ENCODE assay signal across 11 cellular contexts in genomic region chr6:15430947-15431405, GRCh38.
DNase-seq lines count a peak whose midpoint lies in the region; ATAC-seq and TF ChIP-seq lines count a peak whose summit lies in the region.
"Had no signal": no experiment of that assay in that cellular context is flagged by ENCODE, and none has a peak within 500 bp of the region (broad histone marks: within the 10 kb centered on the region; RNA-seq: fewer than 3 reads in every experiment).

No MANE protein-coding gene starts in this region.

- TF ChIP-seq CTCF in GM23338 (conservative IDR thresholded peaks at IDR 0.05; ENCODE audit: low read depth in 2 of 2) (no peak), body of pancreas (IDR thresholded peaks at IDR 0.05) (no peak), right atrium auricular region (IDR thresholded peaks at IDR 0.05) (no peak), psoas muscle (IDR thresholded peaks at IDR 0.05) (no peak), endothelial cell (IDR thresholded peaks at IDR 0.05; ENCODE audit: unreplicated experiment) (no peak)

- peak overlapping the region; percentile 63; the same call in 1 of the 2 replicates for H3K4me2 ChIP-seq in GM23338

- ATAC-seq in GM23338 (no peak), body of pancreas (peak; percentile 56), psoas muscle (peak in 3 of 4 donors; percentile 28 to 44 (median 29)), GM19023 (IDR thresholded peaks at IDR 0.05; ENCODE audit: unreplicated experiment) (no peak)
- ATAC-seq in activated naive CD4-positive, alpha-beta T cell treated with anti-CD3 and anti-CD28 coated beads, Interleukin-2, amount 50 U/mL, for 72 hours = no peak

- peaks cover 99% of the 10 kb centered on the region for H4K20me1 ChIP-seq in GM23338 (replicated peaks; ENCODE audit: insufficient read depth)

- H3K36me3 Mint-ChIP-seq in GM23338 (ENCODE audit: low read depth) (peaks cover 11% of the 10 kb centered on the region), endothelial cell (ENCODE audit: low read depth, unreplicated experiment) (peaks cover 4% of the 10 kb centered on the region)
- H3K36me3 Mint-ChIP-seq in activated naive CD4-positive, alpha-beta T cell treated with anti-CD3 and anti-CD28 coated beads, Interleukin-2, amount 50 U/mL, for 72 hours = peaks cover under 1 to 24% of the 10 kb centered on the region in 2 donors

- TF ChIP-seq POLR2A in body of pancreas (IDR thresholded peaks at IDR 0.05) = no peak

- 66 to 69% methylated on average over 6 of the region's 6 CpGs for WGBS in body of pancreas, 2 donors
- 43 to 69% (median 44%) methylated on average over 6 of the region's 6 CpGs for WGBS in psoas muscle, 3 donors

- H3K79me2 ChIP-seq in GM23338 (replicated peaks; ENCODE audit: insufficient read depth) = peaks cover 100% of the 10 kb centered on the region

- 0 out of 2 replicates have a peak, but pooled peaks cover 3% of the 10 kb centered on the region for H3F3A ChIP-seq in GM23338 (replicated peaks; ENCODE audit: low read depth)

- H3K9me3 Mint-ChIP-seq in GM23338 = no peaks in the 10 kb centered on the region
- H3K9me3 Mint-ChIP-seq in endothelial cell (ENCODE audit: unreplicated experiment) = no peaks in the 10 kb centered on the region
- H3K9me3 Mint-ChIP-seq in activated naive CD4-positive, alpha-beta T cell treated with anti-CD3 and anti-CD28 coated beads, Interleukin-2, amount 50 U/mL, for 72 hours = peaks cover 0 to 9% of the 10 kb centered on the region in 2 donors

- H3K4me3 Mint-ChIP-seq in GM23338 (no peak overlapping the region), endothelial cell (ENCODE audit: unreplicated experiment) (no peak overlapping the region)

- H3K4me1 ChIP-seq in GM23338 (ENCODE audit: insufficient read depth) = peaks cover 100% of the 10 kb centered on the region
- H3K4me1 ChIP-seq in body of pancreas = peaks cover 32% of the 10 kb centered on the region
- H3K4me1 ChIP-seq in right atrium auricular region = peaks cover 0 to 66% of the 10 kb centered on the region in 2 donors
- H3K4me1 ChIP-seq in psoas muscle = peaks cover 59% of the 10 kb centered on the region

- H3K36me3 ChIP-seq in GM23338 (ENCODE audit: insufficient read depth) (no peaks in the 10 kb centered on the region), body of pancreas (replicated peaks in 1 of 2; ENCODE audit: insufficient read depth in 1 of 2, low read depth in 2 of 2) (no peaks in the 10 kb centered on the region), right atrium auricular region (no peaks in the 10 kb centered on the region), psoas muscle (ENCODE audit: insufficient read depth in 1 of 2, low read depth in 1 of 2) (no peaks in the 10 kb centered on the region)

- intact Hi-C loops in body of pancreas (cut with DNase I) (no loop called here), psoas muscle (cut with DNase I) (loop anchor here in 1 of 2 donors (10.0 kb wide), 1 partner anchor 66 kb away; no protein-coding TSS in a partner anchor)

- H3K27ac ChIP-seq in GM23338 (ENCODE audit: low read depth) = no peak overlapping the region
- H3K27ac ChIP-seq in body of pancreas = no peak overlapping the region
- H3K27ac ChIP-seq in right atrium auricular region = peak overlapping the region; percentile 10 to 31
- H3K27ac ChIP-seq in psoas muscle = peak overlapping the region; percentile 89

- no peaks in the 10 kb centered on the region for H3K9me2 ChIP-seq in GM23338 (ENCODE audit: insufficient read depth)

- DNase-seq in GM23338 (ENCODE audit: low spot score) = no peak
- DNase-seq in body of pancreas = no peak
- DNase-seq in right atrium auricular region (ENCODE audit: low spot score) = no peak
- no peak for DNase-seq in psoas muscle
- DNase-seq in endothelial cell (ENCODE audit: low spot score) = no peak
- DNase-seq in activated naive CD4-positive, alpha-beta T cell treated with anti-CD3 and anti-CD28 coated beads, Interleukin-2, amount 50 U/mL, for 72 hours (ENCODE audit: low spot score in 2 of 2) = no peak
- no peak for DNase-seq in NCI-H1694 treated with DMSO at 0.1 percent for 48 hours (lab: John Stamatoyannopoulos, UW)
- DNase-seq: activated CD4-positive, alpha-beta T cell treated with anti-CD3 and anti-CD28 coated beads, Interleukin-2, amount 50 U/mL, for 1 hour; dermis blood vessel endothelial cell; NCI-H2171 treated with DMSO at 0.1 percent for 48 hours had no signal

- 0 out of 2 replicates have a peak overlapping the region, but pooled peaks have one; percentile 2 for H3K27ac Mint-ChIP-seq in GM23338
- no peak overlapping the region for H3K27ac Mint-ChIP-seq in endothelial cell (ENCODE audit: unreplicated experiment)
- no peak overlapping the region for H3K27ac Mint-ChIP-seq in activated naive CD4-positive, alpha-beta T cell treated with anti-CD3 and anti-CD28 coated beads, Interleukin-2, amount 50 U/mL, for 72 hours

- H3K4me3 ChIP-seq in GM23338 (no peak overlapping the region), body of pancreas (no peak overlapping the region), right atrium auricular region (no peak overlapping the region), psoas muscle (no peak overlapping the region)

- no peak overlapping the region for H2AFZ ChIP-seq in GM23338

- no peaks in the 10 kb centered on the region for H3K27me3 ChIP-seq in GM23338 (ENCODE audit: insufficient read depth)
- no peaks in the 10 kb centered on the region for H3K27me3 ChIP-seq in body of pancreas
- H3K27me3 ChIP-seq in right atrium auricular region = no peaks in the 10 kb centered on the region
- H3K27me3 ChIP-seq in psoas muscle (ENCODE audit: insufficient read depth in 3 of 3, low read length in 2 of 3) = no peaks in the 10 kb centered on the region

- H3K27me3 Mint-ChIP-seq in GM23338 (ENCODE audit: insufficient read depth, low read depth, poor library complexity) (peaks cover 23% of the 10 kb centered on the region), endothelial cell (ENCODE audit: unreplicated experiment) (peaks cover 5% of the 10 kb centered on the region)

- H3K9me3 ChIP-seq in body of pancreas = no peaks in the 10 kb centered on the region
- H3K9me3 ChIP-seq in right atrium auricular region = peaks cover 0 to 10% of the 10 kb centered on the region in 2 donors
- H3K9me3 ChIP-seq in psoas muscle = peaks cover 12% of the 10 kb centered on the region

- H3K4me1 Mint-ChIP-seq in GM23338 (peaks cover 96% of the 10 kb centered on the region), endothelial cell (ENCODE audit: unreplicated experiment) (peaks cover 69% of the 10 kb centered on the region)

TF ChIP-seq in GM23338, 12 proteins besides CTCF, POLR2A, EP300 and RAD21 (continues in another document):
- TF ChIP-seq ZNF462 (CRISPR knock-in tag; IDR thresholded peaks at IDR 0.05) (no peak), NANOG (IDR thresholded peaks at IDR 0.05; ENCODE audit: borderline replicate concordance) (no peak), JUNB (IDR thresholded peaks at IDR 0.05; ENCODE audit: unreplicated experiment) (no peak)

Comparison
In these comparisons a context has a peak if more than half of its experiments do, and no peak if none do; other contexts are left out.
1. ATAC-seq: peak in body of pancreas (single experiment) and psoas muscle (3 of 4); none in GM23338 (single experiment), GM19023 (single experiment) and activated naive CD4-positive, alpha-beta T cell treated with anti-CD3 and anti-CD28 coated beads, Interleukin-2, amount 50 U/mL, for 72 hours (0 of 2).
2. H3K27ac ChIP-seq: peak in right atrium auricular region (2 of 2) and psoas muscle (single experiment); none in GM23338 (single experiment) and body of pancreas (0 of 4).